Comparison of ENCODE assay signal across 1 cellular context in the genomic region with DNA sequence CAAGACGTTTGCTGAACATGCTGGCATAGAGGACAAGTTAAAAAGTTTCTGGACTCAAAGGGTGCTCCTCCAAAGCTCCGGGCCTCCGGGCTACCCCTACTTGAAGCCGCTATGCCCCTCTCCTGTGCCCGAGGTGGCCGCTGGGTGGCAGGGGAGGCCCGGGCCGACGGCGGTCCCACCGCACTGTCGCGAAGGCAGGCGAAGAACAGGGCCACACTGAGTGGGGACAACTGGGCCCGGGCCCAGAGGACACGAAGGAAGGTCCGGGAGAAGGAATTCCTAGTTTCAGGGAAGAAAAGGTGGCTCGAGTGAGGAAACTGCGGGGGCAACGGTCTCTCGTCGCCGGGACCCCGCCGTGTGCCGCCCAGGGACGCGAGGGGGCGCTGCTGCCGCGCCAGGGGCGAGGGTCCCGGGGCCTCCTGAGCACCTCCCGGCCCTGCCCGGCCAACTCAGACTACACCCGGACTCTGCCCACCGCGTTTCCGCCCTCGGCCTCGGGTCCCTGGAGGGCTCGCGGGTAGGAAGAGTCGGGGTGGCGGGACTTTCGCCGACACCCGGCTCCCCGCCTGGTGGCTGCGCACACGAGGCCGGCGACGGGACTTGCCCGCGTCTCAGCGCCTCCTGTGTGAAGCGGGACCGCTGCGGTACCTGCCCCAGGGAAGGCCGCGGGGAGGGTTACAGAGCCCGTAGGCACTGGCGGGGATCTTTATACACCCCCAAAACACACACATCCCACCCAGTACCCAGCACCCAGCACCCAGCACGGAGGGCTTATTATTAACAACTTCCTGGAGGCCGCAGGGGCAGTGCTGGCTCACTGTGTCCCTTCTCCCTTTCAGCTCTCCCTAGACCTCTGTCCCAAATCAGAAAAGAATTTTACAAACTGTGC.
TF ChIP-seq lines count a peak whose summit lies in the region.

No MANE protein-coding gene starts in this region.

TF ChIP-seq in HepG2, 621 proteins besides CTCF, POLR2A, EP300 and RAD21 (continued from another document and continues in another):
- TF ChIP-seq NFIC (IDR thresholded peaks at IDR 0.05; ENCODE audit: low read length) (no peak), SNAPC2 (CRISPR knock-in tag; IDR thresholded peaks at IDR 0.05) (no peak), PLRG1 (conservative IDR thresholded peaks at IDR 0.05) (no peak), FOXK2 (IDR thresholded peaks at IDR 0.05) (no peak), ZNF558 (CRISPR knock-in tag; IDR thresholded peaks at IDR 0.05; ENCODE audit: borderline replicate concordance) (no peak), ZNF101 (CRISPR knock-in tag; IDR thresholded peaks at IDR 0.05; ENCODE audit: borderline replicate concordance, low read depth) (no peak), ZNF367 (CRISPR knock-in tag; IDR thresholded peaks at IDR 0.05; ENCODE audit: borderline replicate concordance) (no peak), ZNF569 (CRISPR knock-in tag; IDR thresholded peaks at IDR 0.05; ENCODE audit: borderline replicate concordance) (0 out of 2 replicates have a peak, but pooled peaks have one; percentile 38), ERF (CRISPR knock-in tag; IDR thresholded peaks at IDR 0.05) (0 out of 2 replicates have a peak, but pooled peaks have one; percentile 40), PHF5A (CRISPR knock-in tag; IDR thresholded peaks at IDR 0.05; ENCODE audit: low read depth, unreplicated experiment) (no peak), ZNF230 (CRISPR knock-in tag; IDR thresholded peaks at IDR 0.05) (peak; percentile 33; the same call in 1 of the 2 replicates), JDP2 (CRISPR knock-in tag; IDR thresholded peaks at IDR 0.05; ENCODE audit: borderline replicate concordance) (no peak), ZNF543 (CRISPR knock-in tag; IDR thresholded peaks at IDR 0.05) (peak; percentile 70), SNRNP70 (IDR thresholded peaks at IDR 0.05; ENCODE audit: low read depth, low read length) (no peak), ZNF607 (CRISPR knock-in tag; IDR thresholded peaks at IDR 0.05; ENCODE audit: borderline replicate concordance) (no peak), RBM22 (optimal IDR thresholded peaks at IDR 0.05; ENCODE audit: low read length) (no peak), TSC22D2 (CRISPR knock-in tag; IDR thresholded peaks at IDR 0.05; ENCODE audit: borderline replicate concordance) (no peak), ZNF737 (CRISPR knock-in tag; IDR thresholded peaks at IDR 0.05; ENCODE audit: borderline replicate concordance) (no peak), AGO2 (optimal IDR thresholded peaks at IDR 0.05; ENCODE audit: low read depth, low read length) (no peak), SP5 (CRISPR knock-in tag; IDR thresholded peaks at IDR 0.05; ENCODE audit: borderline replicate concordance, low read depth) (no peak), ZNF235 (CRISPR knock-in tag; IDR thresholded peaks at IDR 0.05; ENCODE audit: borderline replicate concordance) (no peak), NFKB2 (CRISPR knock-in tag; IDR thresholded peaks at IDR 0.05; ENCODE audit: borderline replicate concordance) (0 out of 2 replicates have a peak, but pooled peaks have one; percentile 38), ELF3 (CRISPR knock-in tag; IDR thresholded peaks at IDR 0.05) (0 out of 2 replicates have a peak, but pooled peaks have one; percentile 13), NFE2L2 (IDR thresholded peaks at IDR 0.05; ENCODE audit: low read length) (no peak), HOXA7 (CRISPR knock-in tag; IDR thresholded peaks at IDR 0.05) (no peak), ZNF563 (CRISPR knock-in tag; IDR thresholded peaks at IDR 0.05) (no peak), TBP (CRISPR knock-in tag; IDR thresholded peaks at IDR 0.05) (no peak), ZNF446 (CRISPR knock-in tag; IDR thresholded peaks at IDR 0.05) (no peak), ZNF382 (CRISPR knock-in tag; IDR thresholded peaks at IDR 0.05; ENCODE audit: borderline replicate concordance) (no peak), CHCHD3 (CRISPR knock-in tag; IDR thresholded peaks at IDR 0.05) (no peak), CENPX (CRISPR knock-in tag; IDR thresholded peaks at IDR 0.05) (no peak), GABPB1 (CRISPR knock-in tag; IDR thresholded peaks at IDR 0.05) (peak; percentile 47; the same call in 1 of the 2 replicates), ZNF747 (CRISPR knock-in tag; IDR thresholded peaks at IDR 0.05; ENCODE audit: borderline replicate concordance) (no peak), ZNF326 (CRISPR knock-in tag; IDR thresholded peaks at IDR 0.05; ENCODE audit: borderline replicate concordance) (no peak), TCF12 (IDR thresholded peaks at IDR 0.05) (no peak), TCF12 (CRISPR knock-in tag; IDR thresholded peaks at IDR 0.05) (no peak), ZNF263 (CRISPR knock-in tag; IDR thresholded peaks at IDR 0.05) (0 out of 2 replicates have a peak, but pooled peaks have one; percentile 22)
- TF ChIP-seq, protein P1, sequence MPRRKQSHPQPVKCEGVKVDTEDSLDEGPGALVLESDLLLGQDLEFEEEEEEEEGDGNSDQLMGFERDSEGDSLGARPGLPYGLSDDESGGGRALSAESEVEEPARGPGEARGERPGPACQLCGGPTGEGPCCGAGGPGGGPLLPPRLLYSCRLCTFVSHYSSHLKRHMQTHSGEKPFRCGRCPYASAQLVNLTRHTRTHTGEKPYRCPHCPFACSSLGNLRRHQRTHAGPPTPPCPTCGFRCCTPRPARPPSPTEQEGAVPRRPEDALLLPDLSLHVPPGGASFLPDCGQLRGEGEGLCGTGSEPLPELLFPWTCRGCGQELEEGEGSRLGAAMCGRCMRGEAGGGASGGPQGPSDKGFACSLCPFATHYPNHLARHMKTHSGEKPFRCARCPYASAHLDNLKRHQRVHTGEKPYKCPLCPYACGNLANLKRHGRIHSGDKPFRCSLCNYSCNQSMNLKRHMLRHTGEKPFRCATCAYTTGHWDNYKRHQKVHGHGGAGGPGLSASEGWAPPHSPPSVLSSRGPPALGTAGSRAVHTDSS (CRISPR knock-in tag; conservative IDR thresholded peaks at IDR 0.05), result no peak
- TF ChIP-seq, protein P2, sequence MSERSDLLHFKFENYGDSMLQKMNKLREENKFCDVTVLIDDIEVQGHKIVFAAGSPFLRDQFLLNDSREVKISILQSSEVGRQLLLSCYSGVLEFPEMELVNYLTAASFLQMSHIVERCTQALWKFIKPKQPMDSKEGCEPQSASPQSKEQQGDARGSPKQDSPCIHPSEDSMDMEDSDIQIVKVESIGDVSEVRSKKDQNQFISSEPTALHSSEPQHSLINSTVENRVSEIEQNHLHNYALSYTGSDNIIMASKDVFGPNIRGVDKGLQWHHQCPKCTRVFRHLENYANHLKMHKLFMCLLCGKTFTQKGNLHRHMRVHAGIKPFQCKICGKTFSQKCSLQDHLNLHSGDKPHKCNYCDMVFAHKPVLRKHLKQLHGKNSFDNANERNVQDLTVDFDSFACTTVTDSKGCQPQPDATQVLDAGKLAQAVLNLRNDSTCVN (CRISPR knock-in tag; IDR thresholded peaks at IDR 0.05; ENCODE audit: borderline replicate concordance), result no peak
- TF ChIP-seq, protein P3, sequence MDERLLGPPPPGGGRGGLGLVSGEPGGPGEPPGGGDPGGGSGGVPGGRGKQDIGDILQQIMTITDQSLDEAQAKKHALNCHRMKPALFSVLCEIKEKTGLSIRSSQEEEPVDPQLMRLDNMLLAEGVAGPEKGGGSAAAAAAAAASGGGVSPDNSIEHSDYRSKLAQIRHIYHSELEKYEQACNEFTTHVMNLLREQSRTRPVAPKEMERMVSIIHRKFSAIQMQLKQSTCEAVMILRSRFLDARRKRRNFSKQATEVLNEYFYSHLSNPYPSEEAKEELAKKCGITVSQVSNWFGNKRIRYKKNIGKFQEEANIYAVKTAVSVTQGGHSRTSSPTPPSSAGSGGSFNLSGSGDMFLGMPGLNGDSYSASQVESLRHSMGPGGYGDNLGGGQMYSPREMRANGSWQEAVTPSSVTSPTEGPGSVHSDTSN (CRISPR knock-in tag; IDR thresholded peaks at IDR 0.05), result no peak
- TF ChIP-seq, protein P4, sequence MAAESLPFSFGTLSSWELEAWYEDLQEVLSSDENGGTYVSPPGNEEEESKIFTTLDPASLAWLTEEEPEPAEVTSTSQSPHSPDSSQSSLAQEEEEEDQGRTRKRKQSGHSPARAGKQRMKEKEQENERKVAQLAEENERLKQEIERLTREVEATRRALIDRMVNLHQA (CRISPR knock-in tag; IDR thresholded peaks at IDR 0.05), result no peak
- TF ChIP-seq, protein P5, sequence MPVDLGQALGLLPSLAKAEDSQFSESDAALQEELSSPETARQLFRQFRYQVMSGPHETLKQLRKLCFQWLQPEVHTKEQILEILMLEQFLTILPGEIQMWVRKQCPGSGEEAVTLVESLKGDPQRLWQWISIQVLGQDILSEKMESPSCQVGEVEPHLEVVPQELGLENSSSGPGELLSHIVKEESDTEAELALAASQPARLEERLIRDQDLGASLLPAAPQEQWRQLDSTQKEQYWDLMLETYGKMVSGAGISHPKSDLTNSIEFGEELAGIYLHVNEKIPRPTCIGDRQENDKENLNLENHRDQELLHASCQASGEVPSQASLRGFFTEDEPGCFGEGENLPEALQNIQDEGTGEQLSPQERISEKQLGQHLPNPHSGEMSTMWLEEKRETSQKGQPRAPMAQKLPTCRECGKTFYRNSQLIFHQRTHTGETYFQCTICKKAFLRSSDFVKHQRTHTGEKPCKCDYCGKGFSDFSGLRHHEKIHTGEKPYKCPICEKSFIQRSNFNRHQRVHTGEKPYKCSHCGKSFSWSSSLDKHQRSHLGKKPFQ (CRISPR knock-in tag; IDR thresholded peaks at IDR 0.05; ENCODE audit: insufficient replicate concordance), result no peak
- TF ChIP-seq, protein P6, sequence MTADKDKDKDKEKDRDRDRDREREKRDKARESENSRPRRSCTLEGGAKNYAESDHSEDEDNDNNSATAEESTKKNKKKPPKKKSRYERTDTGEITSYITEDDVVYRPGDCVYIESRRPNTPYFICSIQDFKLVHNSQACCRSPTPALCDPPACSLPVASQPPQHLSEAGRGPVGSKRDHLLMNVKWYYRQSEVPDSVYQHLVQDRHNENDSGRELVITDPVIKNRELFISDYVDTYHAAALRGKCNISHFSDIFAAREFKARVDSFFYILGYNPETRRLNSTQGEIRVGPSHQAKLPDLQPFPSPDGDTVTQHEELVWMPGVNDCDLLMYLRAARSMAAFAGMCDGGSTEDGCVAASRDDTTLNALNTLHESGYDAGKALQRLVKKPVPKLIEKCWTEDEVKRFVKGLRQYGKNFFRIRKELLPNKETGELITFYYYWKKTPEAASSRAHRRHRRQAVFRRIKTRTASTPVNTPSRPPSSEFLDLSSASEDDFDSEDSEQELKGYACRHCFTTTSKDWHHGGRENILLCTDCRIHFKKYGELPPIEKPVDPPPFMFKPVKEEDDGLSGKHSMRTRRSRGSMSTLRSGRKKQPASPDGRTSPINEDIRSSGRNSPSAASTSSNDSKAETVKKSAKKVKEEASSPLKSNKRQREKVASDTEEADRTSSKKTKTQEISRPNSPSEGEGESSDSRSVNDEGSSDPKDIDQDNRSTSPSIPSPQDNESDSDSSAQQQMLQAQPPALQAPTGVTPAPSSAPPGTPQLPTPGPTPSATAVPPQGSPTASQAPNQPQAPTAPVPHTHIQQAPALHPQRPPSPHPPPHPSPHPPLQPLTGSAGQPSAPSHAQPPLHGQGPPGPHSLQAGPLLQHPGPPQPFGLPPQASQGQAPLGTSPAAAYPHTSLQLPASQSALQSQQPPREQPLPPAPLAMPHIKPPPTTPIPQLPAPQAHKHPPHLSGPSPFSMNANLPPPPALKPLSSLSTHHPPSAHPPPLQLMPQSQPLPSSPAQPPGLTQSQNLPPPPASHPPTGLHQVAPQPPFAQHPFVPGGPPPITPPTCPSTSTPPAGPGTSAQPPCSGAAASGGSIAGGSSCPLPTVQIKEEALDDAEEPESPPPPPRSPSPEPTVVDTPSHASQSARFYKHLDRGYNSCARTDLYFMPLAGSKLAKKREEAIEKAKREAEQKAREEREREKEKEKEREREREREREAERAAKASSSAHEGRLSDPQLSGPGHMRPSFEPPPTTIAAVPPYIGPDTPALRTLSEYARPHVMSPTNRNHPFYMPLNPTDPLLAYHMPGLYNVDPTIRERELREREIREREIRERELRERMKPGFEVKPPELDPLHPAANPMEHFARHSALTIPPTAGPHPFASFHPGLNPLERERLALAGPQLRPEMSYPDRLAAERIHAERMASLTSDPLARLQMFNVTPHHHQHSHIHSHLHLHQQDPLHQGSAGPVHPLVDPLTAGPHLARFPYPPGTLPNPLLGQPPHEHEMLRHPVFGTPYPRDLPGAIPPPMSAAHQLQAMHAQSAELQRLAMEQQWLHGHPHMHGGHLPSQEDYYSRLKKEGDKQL (CRISPR knock-in tag; IDR thresholded peaks at IDR 0.05; ENCODE audit: low read depth), result no peak
- TF ChIP-seq, protein P7, sequence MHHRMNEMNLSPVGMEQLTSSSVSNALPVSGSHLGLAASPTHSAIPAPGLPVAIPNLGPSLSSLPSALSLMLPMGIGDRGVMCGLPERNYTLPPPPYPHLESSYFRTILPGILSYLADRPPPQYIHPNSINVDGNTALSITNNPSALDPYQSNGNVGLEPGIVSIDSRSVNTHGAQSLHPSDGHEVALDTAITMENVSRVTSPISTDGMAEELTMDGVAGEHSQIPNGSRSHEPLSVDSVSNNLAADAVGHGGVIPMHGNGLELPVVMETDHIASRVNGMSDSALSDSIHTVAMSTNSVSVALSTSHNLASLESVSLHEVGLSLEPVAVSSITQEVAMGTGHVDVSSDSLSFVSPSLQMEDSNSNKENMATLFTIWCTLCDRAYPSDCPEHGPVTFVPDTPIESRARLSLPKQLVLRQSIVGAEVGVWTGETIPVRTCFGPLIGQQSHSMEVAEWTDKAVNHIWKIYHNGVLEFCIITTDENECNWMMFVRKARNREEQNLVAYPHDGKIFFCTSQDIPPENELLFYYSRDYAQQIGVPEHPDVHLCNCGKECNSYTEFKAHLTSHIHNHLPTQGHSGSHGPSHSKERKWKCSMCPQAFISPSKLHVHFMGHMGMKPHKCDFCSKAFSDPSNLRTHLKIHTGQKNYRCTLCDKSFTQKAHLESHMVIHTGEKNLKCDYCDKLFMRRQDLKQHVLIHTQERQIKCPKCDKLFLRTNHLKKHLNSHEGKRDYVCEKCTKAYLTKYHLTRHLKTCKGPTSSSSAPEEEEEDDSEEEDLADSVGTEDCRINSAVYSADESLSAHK (CRISPR knock-in tag; IDR thresholded peaks at IDR 0.05; ENCODE audit: borderline replicate concordance), result no peak
- TF ChIP-seq, protein P8, sequence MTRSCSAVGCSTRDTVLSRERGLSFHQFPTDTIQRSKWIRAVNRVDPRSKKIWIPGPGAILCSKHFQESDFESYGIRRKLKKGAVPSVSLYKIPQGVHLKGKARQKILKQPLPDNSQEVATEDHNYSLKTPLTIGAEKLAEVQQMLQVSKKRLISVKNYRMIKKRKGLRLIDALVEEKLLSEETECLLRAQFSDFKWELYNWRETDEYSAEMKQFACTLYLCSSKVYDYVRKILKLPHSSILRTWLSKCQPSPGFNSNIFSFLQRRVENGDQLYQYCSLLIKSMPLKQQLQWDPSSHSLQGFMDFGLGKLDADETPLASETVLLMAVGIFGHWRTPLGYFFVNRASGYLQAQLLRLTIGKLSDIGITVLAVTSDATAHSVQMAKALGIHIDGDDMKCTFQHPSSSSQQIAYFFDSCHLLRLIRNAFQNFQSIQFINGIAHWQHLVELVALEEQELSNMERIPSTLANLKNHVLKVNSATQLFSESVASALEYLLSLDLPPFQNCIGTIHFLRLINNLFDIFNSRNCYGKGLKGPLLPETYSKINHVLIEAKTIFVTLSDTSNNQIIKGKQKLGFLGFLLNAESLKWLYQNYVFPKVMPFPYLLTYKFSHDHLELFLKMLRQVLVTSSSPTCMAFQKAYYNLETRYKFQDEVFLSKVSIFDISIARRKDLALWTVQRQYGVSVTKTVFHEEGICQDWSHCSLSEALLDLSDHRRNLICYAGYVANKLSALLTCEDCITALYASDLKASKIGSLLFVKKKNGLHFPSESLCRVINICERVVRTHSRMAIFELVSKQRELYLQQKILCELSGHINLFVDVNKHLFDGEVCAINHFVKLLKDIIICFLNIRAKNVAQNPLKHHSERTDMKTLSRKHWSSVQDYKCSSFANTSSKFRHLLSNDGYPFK (CRISPR knock-in tag; IDR thresholded peaks at IDR 0.05; ENCODE audit: borderline replicate concordance), result no peak
